ENCODE assay signal across 1 cellular context in the genomic region with DNA sequence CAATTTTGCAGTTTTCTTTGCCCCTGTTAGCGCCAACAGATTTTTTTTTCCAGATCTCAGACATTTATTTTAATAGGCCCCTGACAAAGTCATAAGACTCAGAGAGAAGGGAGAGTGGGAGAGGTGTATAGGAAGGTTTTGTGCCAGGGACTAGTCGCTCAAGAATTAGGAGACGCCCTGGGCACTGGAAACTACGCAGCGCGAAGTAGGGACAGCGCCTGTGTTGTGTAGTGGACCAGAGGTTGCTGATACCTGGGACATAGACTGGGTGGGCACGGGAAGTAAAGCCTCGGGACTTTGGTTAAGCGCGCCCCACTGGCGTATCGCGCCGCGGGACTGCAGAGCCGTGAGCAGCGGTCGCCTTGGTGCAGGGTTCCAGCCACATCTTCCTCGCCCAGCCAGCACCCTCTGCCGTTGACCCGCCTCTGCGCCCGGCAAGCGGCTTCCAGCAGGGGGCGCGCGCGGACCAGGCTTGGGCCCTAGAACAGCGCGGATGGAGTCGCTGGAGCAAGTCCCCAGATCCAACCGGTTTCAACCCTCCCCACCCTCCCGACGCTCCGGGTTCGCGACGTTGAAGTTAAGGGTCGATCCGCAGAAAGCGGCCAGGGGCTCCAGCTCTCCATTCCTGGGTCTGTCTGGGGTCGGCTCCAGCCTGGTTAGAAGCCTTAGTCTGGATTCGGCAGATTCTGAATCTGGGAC.
A peak's percentile ranks its signal among the peaks of the same experiment; 100 is the strongest.
TF ChIP-seq lines count a peak whose summit lies in the region.

No MANE protein-coding gene starts in this region.

TF ChIP-seq in HEK293, 187 proteins besides CTCF, POLR2A, EP300 and RAD21 (continued from another document):
- TF ChIP-seq YY1 (tag by site-specific recombination; IDR thresholded peaks at IDR 0.05) = peak; percentile 43; the same call in 1 of the 2 replicates
- TF ChIP-seq, protein P1, sequence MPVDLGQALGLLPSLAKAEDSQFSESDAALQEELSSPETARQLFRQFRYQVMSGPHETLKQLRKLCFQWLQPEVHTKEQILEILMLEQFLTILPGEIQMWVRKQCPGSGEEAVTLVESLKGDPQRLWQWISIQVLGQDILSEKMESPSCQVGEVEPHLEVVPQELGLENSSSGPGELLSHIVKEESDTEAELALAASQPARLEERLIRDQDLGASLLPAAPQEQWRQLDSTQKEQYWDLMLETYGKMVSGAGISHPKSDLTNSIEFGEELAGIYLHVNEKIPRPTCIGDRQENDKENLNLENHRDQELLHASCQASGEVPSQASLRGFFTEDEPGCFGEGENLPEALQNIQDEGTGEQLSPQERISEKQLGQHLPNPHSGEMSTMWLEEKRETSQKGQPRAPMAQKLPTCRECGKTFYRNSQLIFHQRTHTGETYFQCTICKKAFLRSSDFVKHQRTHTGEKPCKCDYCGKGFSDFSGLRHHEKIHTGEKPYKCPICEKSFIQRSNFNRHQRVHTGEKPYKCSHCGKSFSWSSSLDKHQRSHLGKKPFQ (tag by site-specific recombination; IDR thresholded peaks at IDR 0.05) = no peak
- TF ChIP-seq KLF9 (tag by site-specific recombination; IDR thresholded peaks at IDR 0.05; ENCODE audit: low read depth) = no peak
- TF ChIP-seq GLI2 (tag by site-specific recombination; IDR thresholded peaks at IDR 0.05; ENCODE audit: borderline replicate concordance, low read depth) = no peak
- TF ChIP-seq ZNF335 (tag by site-specific recombination; conservative IDR thresholded peaks at IDR 0.05) = no peak; the same call in 1 of the 2 replicates
- peak; percentile 15; the same call in 1 of the 2 replicates for TF ChIP-seq BCL11B (tag by site-specific recombination; IDR thresholded peaks at IDR 0.05; ENCODE audit: low read depth)
- TF ChIP-seq ZNF391 (tag by site-specific recombination; IDR thresholded peaks at IDR 0.05; ENCODE audit: borderline replicate concordance, low read depth) = peak; percentile 79; the same call in 1 of the 2 replicates
- peak; percentile 52; the same call in 1 of the 2 replicates for TF ChIP-seq ZNF24 (tag by site-specific recombination; IDR thresholded peaks at IDR 0.05)
- TF ChIP-seq, protein P2, sequence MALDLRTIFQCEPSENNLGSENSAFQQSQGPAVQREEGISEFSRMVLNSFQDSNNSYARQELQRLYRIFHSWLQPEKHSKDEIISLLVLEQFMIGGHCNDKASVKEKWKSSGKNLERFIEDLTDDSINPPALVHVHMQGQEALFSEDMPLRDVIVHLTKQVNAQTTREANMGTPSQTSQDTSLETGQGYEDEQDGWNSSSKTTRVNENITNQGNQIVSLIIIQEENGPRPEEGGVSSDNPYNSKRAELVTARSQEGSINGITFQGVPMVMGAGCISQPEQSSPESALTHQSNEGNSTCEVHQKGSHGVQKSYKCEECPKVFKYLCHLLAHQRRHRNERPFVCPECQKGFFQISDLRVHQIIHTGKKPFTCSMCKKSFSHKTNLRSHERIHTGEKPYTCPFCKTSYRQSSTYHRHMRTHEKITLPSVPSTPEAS (tag by site-specific recombination; IDR thresholded peaks at IDR 0.05) = peak; percentile 58
- no peak for TF ChIP-seq ZFP3 (tag by site-specific recombination; IDR thresholded peaks at IDR 0.05; ENCODE audit: low read depth)
